ENCODE assay signal across 8 cellular contexts in the genomic region with DNA sequence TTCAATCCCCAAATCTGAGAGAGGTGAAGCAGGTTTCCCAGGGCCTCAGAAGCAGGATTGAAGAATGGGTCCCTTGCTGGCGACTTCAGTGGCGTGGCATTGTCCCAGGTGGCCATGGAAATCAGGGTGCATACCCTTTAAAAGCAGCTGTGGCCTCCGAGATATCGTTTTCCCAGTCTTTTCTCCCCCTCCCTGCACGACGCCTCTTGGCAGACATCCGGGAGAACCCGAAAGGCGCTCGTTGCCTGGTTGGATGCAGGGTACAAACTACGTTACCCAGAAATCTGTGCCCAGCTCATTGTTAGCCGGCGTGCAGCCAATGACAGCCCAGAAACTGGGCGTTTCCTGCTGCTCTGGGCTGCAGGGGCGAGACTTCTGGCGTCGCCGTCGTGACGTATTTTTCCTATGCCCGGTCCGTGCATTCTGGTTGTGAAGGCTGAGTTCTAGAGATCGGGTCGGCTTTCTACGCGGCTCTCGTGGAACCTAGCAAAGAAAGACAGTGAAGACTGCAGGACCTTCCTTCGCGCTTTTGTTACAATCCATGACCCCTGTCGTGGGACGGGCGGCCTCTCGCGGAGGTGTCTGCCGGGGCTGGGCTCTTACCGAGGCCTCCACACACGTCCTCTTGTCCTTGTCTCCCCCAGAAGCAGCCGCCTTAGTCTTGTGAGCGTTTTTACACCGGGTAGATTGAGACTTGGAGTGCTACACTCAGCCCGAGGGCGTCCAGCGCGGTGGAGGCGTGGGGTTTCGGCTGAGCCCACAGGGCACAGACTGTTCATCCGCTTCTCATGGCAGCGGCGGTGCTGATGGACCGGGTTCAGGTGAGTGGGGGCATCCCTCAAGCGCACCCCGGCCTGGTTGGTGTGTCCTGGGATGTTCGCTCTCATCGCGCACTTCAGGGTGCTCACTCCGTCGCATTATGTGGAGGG. TPM values are rescaled to one million over a fixed set of nuclear protein-coding genes. Genes with fewer than 3 reads are reported as not detected.
DNase-seq lines count a peak whose midpoint lies in the region; ATAC-seq and TF ChIP-seq lines count a peak whose summit lies in the region.

A gene (plus strand): TSS at position 395 of the 929 bp plus-strand sequence. CDS start 394 bp downstream, at position 789.

- H4K20me1 ChIP-seq in IMR-90 (ENCODE audit: insufficient read depth, low read length) (0 out of 2 replicates have a peak, but pooled peaks cover 10% of the 10 kb centered on the region), PC-3 (ENCODE audit: low read length) (no peaks in the 10 kb centered on the region), fibroblast of lung (ENCODE audit: control insufficient read depth, extremely low read depth, insufficient read depth, low read length) (no peaks in the 10 kb centered on the region)

- TF ChIP-seq CTCF in IMR-90 (conservative IDR thresholded peaks at IDR 0.05; ENCODE audit: low read depth, low read length) (no peak), PC-3 (conservative IDR thresholded peaks at IDR 0.05; ENCODE audit: low read depth, low read length) (no peak), fibroblast of lung (conservative IDR thresholded peaks at IDR 0.05 in 1 of 2, IDR thresholded peaks at IDR 0.05 in 1 of 2; ENCODE audit: low read depth in 1 of 2, low read length in 2 of 2) (no peak)

- peak; percentile 54; the same call in 1 of the 2 replicates for TF ChIP-seq POLR2A in IMR-90 (IDR thresholded peaks at IDR 0.05; ENCODE audit: low read depth, low read length)

- H3K79me1 ChIP-seq in IMR-90 (ENCODE audit: low read depth in 1 of 2, low read length in 2 of 2) = peaks cover 16 to 47% of the 10 kb centered on the region in 2 experiments; a peak in 3 of 4 replicates

- H3K79me2 ChIP-seq in PC-3 (ENCODE audit: low read length) (peaks cover 34% of the 10 kb centered on the region), fibroblast of lung (ENCODE audit: control insufficient read depth, insufficient read depth, low read length) (peaks cover 29% of the 10 kb centered on the region)

- H3K27me3 Mint-ChIP-seq in naive B cell = peaks cover 0 to 13% (median 9%) of the 10 kb centered on the region in 3 donors

- peak within 1 kb of the TSS; percentile 96 to 98 for H4K8ac ChIP-seq in IMR-90 (ENCODE audit: low read depth in 2 of 2, low read length in 2 of 2)

- H4K5ac ChIP-seq in IMR-90 (ENCODE audit: low read depth, low read length) = peak within 1 kb of the TSS; percentile 99

- H3K36me3 ChIP-seq in IMR-90 (ENCODE audit: control insufficient read depth, insufficient read depth, low read length) = peaks cover 25% of the 10 kb centered on the region
- peaks cover 35% of the 10 kb centered on the region for H3K36me3 ChIP-seq in PC-3 (ENCODE audit: low read depth, low read length)
- peaks cover 8% of the 10 kb centered on the region for H3K36me3 ChIP-seq in fibroblast of lung (ENCODE audit: control insufficient read depth, insufficient read depth, low read length)

- peak within 1 kb of the TSS; percentile 90 to 99 (median 97) for H3K4me3 Mint-ChIP-seq in naive B cell
- peak within 1 kb of the TSS; percentile 96 for H3K4me3 Mint-ChIP-seq in stimulated activated effector memory CD8-positive, alpha-beta T cell treated with anti-CD3 and anti-CD28 coated beads, Interleukin-12 subunit alpha, Interleukin-12 subunit beta, amount 100 ng/mL, for 72 hours

- dilution Hi-C loops in IMR-90 (cut with HindIII; ENCODE audit: low sequenced_read_pairs, unreplicated experiment) = no loop called here

- TF ChIP-seq RAD21 in IMR-90 (IDR thresholded peaks at IDR 0.05; ENCODE audit: low read length) = no peak

- peak within 1 kb of the TSS; percentile 62 for H2AK5ac ChIP-seq in IMR-90 (ENCODE audit: low read depth, low read length)

- H3K36me3 Mint-ChIP-seq in naive B cell = peaks cover 26 to 38% of the 10 kb centered on the region in 2 donors
- peaks cover 23% of the 10 kb centered on the region for H3K36me3 Mint-ChIP-seq in stimulated activated effector memory CD8-positive, alpha-beta T cell treated with anti-CD3 and anti-CD28 coated beads, Interleukin-12 subunit alpha, Interleukin-12 subunit beta, amount 100 ng/mL, for 72 hours

- intact Hi-C loops in IMR-90 (cut with micrococcal nuclease) (no loop called here), PC-3 (cut with micrococcal nuclease) (loop anchor here (1.0 kb wide), 4 partner anchors 12 to 247 kb away; a partner anchor contains a TSS)

- H3K9me1 ChIP-seq in IMR-90 (ENCODE audit: insufficient read depth, low read length) = peaks cover 15% of the 10 kb centered on the region

- H3K18ac ChIP-seq in IMR-90 (ENCODE audit: low read depth, low read length) = peak within 1 kb of the TSS; percentile 42; the same call in 1 of the 2 replicates

- peak; percentile 64 for DNase-seq in DMS153 (lab: John Stamatoyannopoulos, UW)
- peak; percentile 95 for DNase-seq in IMR-90
- DNase-seq in PC-3 = peak; percentile 99
- peak; percentile 65 for DNase-seq in activated T-helper 1 cell treated with Interleukin-2 at 50 U/mL for 16 hours (ENCODE audit: low read depth)
- DNase-seq in fibroblast of lung (ENCODE audit: low read depth in 2 of 2) = peak; percentile 95 to 96
- peak; percentile 83 for DNase-seq in naive B cell
- peak; percentile 65 to 85 for DNase-seq in stimulated activated effector memory CD8-positive, alpha-beta T cell treated with anti-CD3 and anti-CD28 coated beads, Interleukin-12 subunit alpha, Interleukin-12 subunit beta, amount 100 ng/mL, for 72 hours (ENCODE audit: low spot score in 2 of 2)

- H2BK120ac ChIP-seq in IMR-90 (ENCODE audit: low read depth, low read length) = peak within 1 kb of the TSS; percentile 30; the same call in 1 of the 2 replicates

- peak within 1 kb of the TSS; percentile 81 for H3K14ac ChIP-seq in IMR-90 (replicated peaks; ENCODE audit: low read depth, low read length)

- in situ Hi-C loops in IMR-90 (cut with MboI; ENCODE audit: low sequenced_read_pairs) = no loop called here

- H2AFZ ChIP-seq in IMR-90 (replicated peaks; ENCODE audit: low read length, poor library complexity) = peak within 1 kb of the TSS; percentile 95
- peak within 1 kb of the TSS; percentile 90 for H2AFZ ChIP-seq in PC-3 (ENCODE audit: low read length)
- H2AFZ ChIP-seq in fibroblast of lung (ENCODE audit: low read length) = peak within 1 kb of the TSS; percentile 99

- no peaks in the 10 kb centered on the region for H3K9me3 ChIP-seq in IMR-90 (ENCODE audit: control insufficient read depth, insufficient read depth, low read length)
- H3K9me3 ChIP-seq in PC-3 (ENCODE audit: low read length) = no peaks in the 10 kb centered on the region
- H3K9me3 ChIP-seq in fibroblast of lung (ENCODE audit: control insufficient read depth, insufficient read depth, low read depth, low read length) = no peaks in the 10 kb centered on the region

- 1% methylated on average over 21 of the region's 57 CpGs; no CpG with 5 or more reads in 1 of the 2 experiments for WGBS in IMR-90 (ENCODE audit: extremely low coverage in 2 of 2, insufficient read length in 1 of 2), 2 experiments

- H2BK5ac ChIP-seq in IMR-90 (ENCODE audit: low read depth, low read length, poor library complexity, severe bottlenecking) = peak within 1 kb of the TSS; percentile 80

- H3K4ac ChIP-seq in IMR-90 (ENCODE audit: low read depth, low read length) = peak within 1 kb of the TSS; percentile 87

- POLR2A ChIA-PET in IMR-90 (lab: Charles Lee; ENCODE audit: unreplicated experiment) = interaction anchor here (0.6 to 1.0 kb wide), 2 partner anchors 9 to 11 kb away, joined by 3 to 4 read pairs; no protein-coding TSS in a partner anchor
- POLR2A ChIA-PET in PC-3 (lab: Charles Lee; ENCODE audit: unreplicated experiment) = interaction anchor here (0.7 kb wide), 1 partner anchor 1540 kb away, joined by 3 read pairs; no protein-coding TSS in a partner anchor

- H2BK15ac ChIP-seq in IMR-90 (ENCODE audit: low read depth, low read length) = no peak within 1 kb of the TSS

- H3K4me1 Mint-ChIP-seq in naive B cell = peaks cover 33 to 41% (median 39%) of the 10 kb centered on the region in 3 donors
- peaks cover 31% of the 10 kb centered on the region for H3K4me1 Mint-ChIP-seq in stimulated activated effector memory CD8-positive, alpha-beta T cell treated with anti-CD3 and anti-CD28 coated beads, Interleukin-12 subunit alpha, Interleukin-12 subunit beta, amount 100 ng/mL, for 72 hours

- H3K4me2 ChIP-seq in IMR-90 (ENCODE audit: low read depth, low read length) (peak within 1 kb of the TSS; percentile 90), PC-3 (ENCODE audit: low read length) (peak within 1 kb of the TSS; percentile 94), fibroblast of lung (ENCODE audit: extremely low read depth, insufficient read depth, low read length) (peak within 1 kb of the TSS; percentile 87)

- BruUV-seq in IMR-90 (replicated peaks; lab: Mats Ljungman, UMichigan) = no TSS peak
- TSS peak; percentile 71 for BruUV-seq in PC-3 (replicated peaks; lab: Mats Ljungman, UMichigan)

- H2BK20ac ChIP-seq in IMR-90 (ENCODE audit: low read depth, low read length) = no peak within 1 kb of the TSS

- H3K27me3 ChIP-seq in IMR-90 (ENCODE audit: control insufficient read depth, insufficient read depth, low read length) = no peaks in the 10 kb centered on the region
- H3K27me3 ChIP-seq in PC-3 (ENCODE audit: low read length) = no peaks in the 10 kb centered on the region
- no peaks in the 10 kb centered on the region for H3K27me3 ChIP-seq in fibroblast of lung (ENCODE audit: control insufficient read depth, insufficient read depth, low read length)

- H3K56ac ChIP-seq in IMR-90 (ENCODE audit: extremely low read depth, insufficient read depth, low read length) = peak within 1 kb of the TSS; percentile 76

- peak within 1 kb of the TSS; percentile 88; the same call in 1 of the 2 replicates for H3K23ac ChIP-seq in IMR-90 (ENCODE audit: low read depth, low read length)

- H3K4me3 ChIP-seq in IMR-90 (ENCODE audit: insufficient read depth, low read depth, low read length) (peak within 1 kb of the TSS; percentile 85), PC-3 (ENCODE audit: low read length) (peak within 1 kb of the TSS; percentile 91), fibroblast of lung (replicated peaks in 1 of 4; ENCODE audit: control extremely low read depth in 1 of 4, insufficient read depth in 1 of 4, low read depth in 3 of 4, low read length in 4 of 4) (peak within 1 kb of the TSS; percentile 77 to 100 (median 90))

- H3F3A ChIP-seq in PC-3 (ENCODE audit: low read length, unreplicated experiment) = no peaks in the 10 kb centered on the region

- peak within 1 kb of the TSS; percentile 85 for H3K27ac ChIP-seq in IMR-90 (ENCODE audit: insufficient read depth, low read length)
- no peak within 1 kb of the TSS for H3K27ac ChIP-seq in PC-3 (ENCODE audit: low read length)
- H3K27ac ChIP-seq in fibroblast of lung (ENCODE audit: insufficient read depth, low read length) = peak within 1 kb of the TSS; percentile 84

- peak within 1 kb of the TSS; percentile 84 to 98 (median 96) for H3K27ac Mint-ChIP-seq in naive B cell
- peak within 1 kb of the TSS; percentile 95 for H3K27ac Mint-ChIP-seq in stimulated activated effector memory CD8-positive, alpha-beta T cell treated with anti-CD3 and anti-CD28 coated beads, Interleukin-12 subunit alpha, Interleukin-12 subunit beta, amount 100 ng/mL, for 72 hours

- CTCF ChIA-PET in IMR-90 (lab: Yijun Ruan, JAX) (no interaction called here), PC-3 (lab: Charles Lee) (interaction anchor here (0.6 to 0.7 kb wide), 2 partner anchors 70 to 145 kb away, joined by 3 read pairs; no protein-coding TSS in a partner anchor)

- ATAC-seq in GM21528 (IDR thresholded peaks at IDR 0.05; ENCODE audit: low FRiP score, unreplicated experiment) (peak; percentile 95), IMR-90 (ENCODE audit: low read depth) (peak; percentile 99), PC-3 (peak; percentile 99), naive B cell (ENCODE audit: low read depth in 2 of 2) (peak; percentile 100)
- peak; percentile 100 for ATAC-seq in stimulated activated effector memory CD8-positive, alpha-beta T cell treated with anti-CD3 and anti-CD28 coated beads, Interleukin-12 subunit alpha, Interleukin-12 subunit beta, amount 100 ng/mL, for 72 hours

- H3K9ac ChIP-seq in IMR-90 (ENCODE audit: low read depth, low read length) (peak within 1 kb of the TSS; percentile 96), PC-3 (ENCODE audit: low read length) (peak within 1 kb of the TSS; percentile 88), fibroblast of lung (ENCODE audit: insufficient read depth, low read length) (peak within 1 kb of the TSS; percentile 86)

- no peaks in the 10 kb centered on the region for H3K9me2 ChIP-seq in PC-3 (replicated peaks; ENCODE audit: low read length)

- H4K91ac ChIP-seq in IMR-90 (ENCODE audit: insufficient read depth, low read depth, low read length) = peak within 1 kb of the TSS; percentile 85

- H3K4me1 ChIP-seq in IMR-90 (ENCODE audit: control insufficient read depth, insufficient read depth, low read length) (peaks cover 4% of the 10 kb centered on the region; the same call in 1 of the 2 replicates), PC-3 (ENCODE audit: insufficient read depth, low read length) (peaks cover 20% of the 10 kb centered on the region), fibroblast of lung (ENCODE audit: control insufficient read depth, extremely low read depth, insufficient read depth, low read length) (peaks cover 2% of the 10 kb centered on the region)

- H2AK9ac ChIP-seq in IMR-90 (replicated peaks; ENCODE audit: low read depth, low read length, poor library complexity) = peak within 1 kb of the TSS; percentile 47

- peaks cover 0 to 13% (median 4%) of the 10 kb centered on the region in 7 donors for H3K9me3 Mint-ChIP-seq in naive B cell
- H3K9me3 Mint-ChIP-seq in stimulated activated effector memory CD8-positive, alpha-beta T cell treated with anti-CD3 and anti-CD28 coated beads, Interleukin-12 subunit alpha, Interleukin-12 subunit beta, amount 100 ng/mL, for 72 hours = peaks cover 23% of the 10 kb centered on the region

RNA-seq across cellular contexts. Expression of the gene that starts here (rescaled TPM):
- total RNA-seq in IMR-90 (2012; rRNA removed) (11.9 and 16.1 TPM in 2 replicates), PC-3 (2014; rRNA removed) (8.1 and 8.2 TPM in 2 replicates), fibroblast of lung (11.6 and 13.7 TPM in 2 replicates)
- polyA plus RNA-seq in IMR-90 (2012; rRNA removed) (2.9 and 3.9 TPM in 2 replicates), fibroblast of lung (6.2 and 7.3 TPM in 2 replicates), naive B cell (ENCODE audit: low read depth in 6 of 6) (1 to 10 TPM; 4.1 to 8.4 (median 5.0) TPM)
- 1.1 and 1.5 TPM in 2 replicates for polyA plus RNA-seq in IMR-90 (2012; cell fraction: cytosol; rRNA removed)
- 1.6 and 7.9 TPM in 2 replicates for polyA plus RNA-seq in IMR-90 (2012; cell fraction: nucleus; rRNA removed; ENCODE audit: low replicate concordance)
- polyA plus RNA-seq in fibroblast of lung (2012) = 4.8 and 5.3 TPM in 2 replicates
- polyA minus RNA-seq in fibroblast of lung (ENCODE audit: low replicate concordance) = 6.5 and 7.8 TPM in 2 replicates
